ENCODE assay signal across 20 cellular contexts in genomic region chr20:38812915-38813573, GRCh38. TPM values are rescaled to one million over a fixed set of nuclear protein-coding genes. Genes with fewer than 3 reads are reported as not detected.
DNase-seq lines count a peak whose midpoint lies in the region; ATAC-seq and TF ChIP-seq lines count a peak whose summit lies in the region.
"Had no signal": no experiment of that assay in that cellular context is flagged by ENCODE, and none has a peak within 500 bp of the region (broad histone marks: within the 10 kb centered on the region; RNA-seq: fewer than 3 reads in every experiment).

No MANE protein-coding gene starts in this region.

- H3K9me3 ChIP-seq in subcutaneous abdominal adipose tissue (ENCODE audit: control insufficient read depth in 5 of 5, low read length in 5 of 5): no peaks in the 10 kb centered on the region
- H3K9me3 ChIP-seq: right lobe of liver, thoracic aorta had no signal

- H3K4me1 ChIP-seq in subcutaneous abdominal adipose tissue (ENCODE audit: control insufficient read depth in 5 of 5, insufficient read depth in 5 of 5, low read length in 5 of 5): peaks cover 0 to 65% (median 21%) of the 10 kb centered on the region in 5 donors
- H3K4me1 ChIP-seq: right lobe of liver had no signal

- H3K9me3 Mint-ChIP-seq in natural killer cell (no peaks in the 10 kb centered on the region), type B pancreatic cell (no peaks in the 10 kb centered on the region)
- no peaks in the 10 kb centered on the region for H3K9me3 Mint-ChIP-seq in natural killer cell treated with Interleukin-12 subunit alpha and Interleukin-12 subunit beta and Interleukin-15 and Interleukin-18, amount 100 ng/mL, for 72 hours
- no peaks in the 10 kb centered on the region for H3K9me3 Mint-ChIP-seq in central memory CD8-positive, alpha-beta T cell

- peak overlapping the region; percentile 35 to 38 for H3K27ac Mint-ChIP-seq in natural killer cell
- peak overlapping the region in 1 of 2 donors; percentile 41 for H3K27ac Mint-ChIP-seq in natural killer cell treated with Interleukin-12 subunit alpha and Interleukin-12 subunit beta and Interleukin-15 and Interleukin-18, amount 100 ng/mL, for 72 hours
- peak overlapping the region; percentile 52 for H3K27ac Mint-ChIP-seq in central memory CD8-positive, alpha-beta T cell (ENCODE audit: low read depth)
- H3K27ac Mint-ChIP-seq in type B pancreatic cell: no peak overlapping the region

- peaks cover 0 to 16% (median 11%) of the 10 kb centered on the region in 5 donors for H3K27me3 ChIP-seq in subcutaneous abdominal adipose tissue (ENCODE audit: control insufficient read depth in 5 of 5, insufficient read depth in 4 of 5, low read length in 5 of 5)
- H3K27me3 ChIP-seq: right lobe of liver had no signal

- no peak overlapping the region for H3K9ac ChIP-seq in subcutaneous abdominal adipose tissue (ENCODE audit: low read length in 5 of 5)

- peak overlapping the region; percentile 17 for H3K4me3 Mint-ChIP-seq in natural killer cell
- no peak overlapping the region for H3K4me3 Mint-ChIP-seq in natural killer cell treated with Interleukin-12 subunit alpha and Interleukin-12 subunit beta and Interleukin-15 and Interleukin-18, amount 100 ng/mL, for 72 hours
- no peak overlapping the region for H3K4me3 Mint-ChIP-seq in central memory CD8-positive, alpha-beta T cell
- no peak overlapping the region for H3K4me3 Mint-ChIP-seq in type B pancreatic cell

- H3K27ac ChIP-seq in subcutaneous abdominal adipose tissue (ENCODE audit: low read depth, low read length): peak overlapping the region; percentile 17
- H3K27ac ChIP-seq: brain microvascular endothelial cell, hepatocyte, right lobe of liver, thoracic aorta, VCaP had no signal

- H3K27me3 Mint-ChIP-seq in natural killer cell (ENCODE audit: low read depth in 2 of 2) (no peaks in the 10 kb centered on the region), type B pancreatic cell (peaks cover 63% of the 10 kb centered on the region)
- H3K27me3 Mint-ChIP-seq in natural killer cell treated with Interleukin-12 subunit alpha and Interleukin-12 subunit beta and Interleukin-15 and Interleukin-18, amount 100 ng/mL, for 72 hours: no peaks in the 10 kb centered on the region
- no peaks in the 10 kb centered on the region for H3K27me3 Mint-ChIP-seq in central memory CD8-positive, alpha-beta T cell

- H3K4me3 ChIP-seq in subcutaneous abdominal adipose tissue (ENCODE audit: low read depth in 1 of 5, low read length in 5 of 5): peak overlapping the region in 1 of 5 donors; percentile 1
- H3K4me3 ChIP-seq: hepatocyte, right lobe of liver, thoracic aorta had no signal

- TF ChIP-seq CTCF in natural killer cell (IDR thresholded peaks at IDR 0.05) (no peak), type B pancreatic cell (conservative IDR thresholded peaks at IDR 0.05) (no peak)

- peak in 1 of 3 donors; percentile 7 for ATAC-seq in natural killer cell
- ATAC-seq in natural killer cell treated with Interleukin-12 subunit alpha and Interleukin-12 subunit beta and Interleukin-15 and Interleukin-18, amount 100 ng/mL, for 72 hours: no peak
- ATAC-seq in central memory CD8-positive, alpha-beta T cell (replicated peaks; ENCODE audit: extremely low read depth, poor library complexity, severe bottlenecking): no peak
- ATAC-seq in HG03095 (IDR thresholded peaks at IDR 0.05; ENCODE audit: unreplicated experiment): no peak
- ATAC-seq: Panc1 had no signal

- DNase-seq in natural killer cell: no peak
- no peak for DNase-seq in natural killer cell treated with Interleukin-12 subunit alpha and Interleukin-12 subunit beta and Interleukin-15 and Interleukin-18, amount 100 ng/mL, for 72 hours (ENCODE audit: low spot score)
- peak; percentile 70 for DNase-seq in NCI-H2171 (lab: John Stamatoyannopoulos, UW)
- DNase-seq in central memory CD8-positive, alpha-beta T cell (ENCODE audit: low spot score in 2 of 2): no peak
- no peak for DNase-seq in islet precursor cell
- DNase-seq in type B pancreatic cell (ENCODE audit: extremely low spot score, unreplicated experiment): no peak
- DNase-seq: activated naive CD4-positive, alpha-beta T cell treated with anti-CD3 and anti-CD28 coated beads, Interleukin-2, amount 50 U/mL, for 16 hours; brain microvascular endothelial cell; DMS53; midbrain; NCI-H2081; nucleus accumbens; right lobe of liver; stimulated activated CD4-positive, alpha-beta T cell treated with anti-CD3 and anti-CD28 coated beads, Interleukin-1b, Interleukin-23, amount 100 ng/mL, for 48 hours had no signal

- peaks cover 0 to 4% (median 0%) of the 10 kb centered on the region in 5 donors for H3K36me3 ChIP-seq in subcutaneous abdominal adipose tissue (ENCODE audit: control insufficient read depth in 5 of 5, insufficient read depth in 5 of 5, low read length in 5 of 5)
- H3K36me3 ChIP-seq: brain microvascular endothelial cell, right lobe of liver, thoracic aorta had no signal

- H3K36me3 Mint-ChIP-seq in natural killer cell (peaks cover 16% of the 10 kb centered on the region), type B pancreatic cell (no peaks in the 10 kb centered on the region)
- peaks cover 10% of the 10 kb centered on the region for H3K36me3 Mint-ChIP-seq in natural killer cell treated with Interleukin-12 subunit alpha and Interleukin-12 subunit beta and Interleukin-15 and Interleukin-18, amount 100 ng/mL, for 72 hours
- peaks cover 51% of the 10 kb centered on the region for H3K36me3 Mint-ChIP-seq in central memory CD8-positive, alpha-beta T cell (ENCODE audit: insufficient read depth)

- intact Hi-C loops in natural killer cell (cut with micrococcal nuclease): no loop called here

- peaks cover 85 to 91% of the 10 kb centered on the region in 2 donors for H3K4me1 Mint-ChIP-seq in natural killer cell
- H3K4me1 Mint-ChIP-seq in natural killer cell treated with Interleukin-12 subunit alpha and Interleukin-12 subunit beta and Interleukin-15 and Interleukin-18, amount 100 ng/mL, for 72 hours (ENCODE audit: low read depth in 2 of 2): peaks cover 66 to 70% of the 10 kb centered on the region in 2 donors
- H3K4me1 Mint-ChIP-seq in central memory CD8-positive, alpha-beta T cell: peaks cover 94% of the 10 kb centered on the region
- no peaks in the 10 kb centered on the region for H3K4me1 Mint-ChIP-seq in type B pancreatic cell (ENCODE audit: unreplicated experiment)

RNA-seq across cellular contexts. Expression of gene PPP1R16B, which starts 7.5 kb away (rescaled TPM):
- 10 to 100 TPM; 52.0 to 62.3 (median 53.7) TPM for total RNA-seq in natural killer cell
- total RNA-seq in natural killer cell treated with Interleukin-12 subunit alpha and Interleukin-12 subunit beta and Interleukin-15 and Interleukin-18, amount 100 ng/mL, for 72 hours: 100 to 1,000 TPM in 1 of 2 donors, 10 to 100 TPM in 1; 74.6 to 119 TPM
- 0.31 TPM in 1 of 2 replicates, not detected in the other for total RNA-seq in type B pancreatic cell (ENCODE audit: low replicate concordance)

Comparison
In these comparisons a context has a peak if more than half of its experiments do, and no peak if none do; other contexts are left out.
1. RNA of gene PPP1R16B, which starts 7.5 kb away (total RNA-seq): 74.6 to 119 TPM in natural killer cell treated with Interleukin-12 subunit alpha and Interleukin-12 subunit beta and Interleukin-15 and Interleukin-18, amount 100 ng/mL, for 72 hours and 52.0 to 62.3 TPM in natural killer cell; 0.31 TPM in type B pancreatic cell; every median in the first group is over 10 times any median in the second.